Comparison of ENCODE assay signal across 32 cellular contexts in genomic region chr3:180354214-180354613, GRCh38.
"Had no signal": no experiment of that assay in that cellular context is flagged by ENCODE, and none has a peak within 500 bp of the region (broad histone marks: within the 10 kb centered on the region; RNA-seq: fewer than 3 reads in every experiment).

No MANE protein-coding gene starts in this region.

- H3K27me3 ChIP-seq: Peyer's patch, SJSA1 had no signal

- H3K27ac Mint-ChIP-seq: T-helper 1 cell treated with Interleukin-12 subunit alpha and Interleukin-12 subunit beta and Interleukin-4 antibody, amounts not matched to agents 30 μg/mL and 1 μg/mL, for 36 hours had no signal

- H3K4me1 ChIP-seq: Peyer's patch, SJSA1 had no signal

- H3K9me3 Mint-ChIP-seq: T-helper 1 cell treated with Interleukin-12 subunit alpha and Interleukin-12 subunit beta and Interleukin-4 antibody, amounts not matched to agents 30 μg/mL and 1 μg/mL, for 36 hours had no signal

- H3K9ac ChIP-seq: KMS-11, SK-N-SH had no signal

- ATAC-seq: PC-3 had no signal

- H3K4me3 Mint-ChIP-seq: T-helper 1 cell treated with Interleukin-12 subunit alpha and Interleukin-12 subunit beta and Interleukin-4 antibody, amounts not matched to agents 30 μg/mL and 1 μg/mL, for 36 hours had no signal

- H3K4me3 ChIP-seq: Peyer's patch, SJSA1 had no signal

- H3K4me2 ChIP-seq: KMS-11, SK-N-SH had no signal

- H3K9me3 ChIP-seq: Peyer's patch, SJSA1, SK-N-SH had no signal

- DNase-seq: Karpas-422, MM.1S, NCI-H1048, NCI-H1092 treated with DMSO at 0.1 percent for 48 hours, NCI-H1105 treated with DMSO at 0.1 percent for 48 hours, NCI-H1417, NCI-H1436, NCI-H146, NCI-H1694, NCI-H187, NCI-H2029 treated with DMSO at 0.1 percent for 48 hours, NCI-H2107, NCI-H2171, NCI-H226, NCI-H446 treated with DMSO at 0.1 percent for 48 hours, NCI-H510A, NCI-H524, NCI-H526, NCI-H69, NCI-H748 treated with DMSO at 0.1 percent for 48 hours, NCI-H82, PC-3, Peyer's patch, Right ventricle myocardium superior, RPMI8226, SHP77 treated with DMSO at 0.1 percent for 48 hours, SK-N-SH, SW 1271, T-helper 1 cell had no signal

- H3K36me3 ChIP-seq: Peyer's patch, SJSA1 had no signal

- H3K27ac ChIP-seq: KMS-11, Peyer's patch, SJSA1 had no signal
